Comparison of ENCODE assay signal across 22 cellular contexts in genomic region chr9:6616976-6617375, GRCh38. TPM values are rescaled to one million over a fixed set of nuclear protein-coding genes. Genes with fewer than 3 reads are reported as not detected.
"Had no signal": no experiment of that assay in that cellular context is flagged by ENCODE, and none has a peak within 500 bp of the region (broad histone marks: within the 10 kb centered on the region; RNA-seq: fewer than 3 reads in every experiment).

No MANE protein-coding gene starts in this region.

- H3K4me3 Mint-ChIP-seq: activated B cell treated with CpG ODN at 0.5 μM for 24 hours; activated CD4-positive, alpha-beta T cell treated with anti-CD3 and anti-CD28 coated beads for 36 hours; activated naive CD4-positive, alpha-beta T cell treated with anti-CD3 and anti-CD28 coated beads for 36 hours; activated naive CD8-positive, alpha-beta T cell treated with anti-CD3 and anti-CD28 coated beads, Interleukin-2, amount 10 ng/mL, durations not matched to agents 7 days and 5 days; activated T-cell treated with anti-CD3 and anti-CD28 coated beads, Interleukin-2, amount 50 U/mL, for 72 hours; naive thymus-derived CD4-positive, alpha-beta T cell; neural progenitor cell; type B pancreatic cell had no signal

- DNase-seq: activated B cell treated with CpG ODN at 0.5 μM for 24 hours; activated CD4-positive, alpha-beta T cell treated with anti-CD3 and anti-CD28 coated beads for 36 hours; activated CD4-positive, alpha-beta T cell treated with anti-CD3 and anti-CD28 coated beads, Interleukin-2, amount 50 U/mL, for 4 hours; activated CD8-positive, alpha-beta memory T cell treated with anti-CD3 and anti-CD28 coated beads for 24 hours; activated effector memory CD4-positive, alpha-beta T cell treated with Interleukin-2 at 50 U/mL for 16 hours; activated naive CD4-positive, alpha-beta T cell treated with anti-CD3 and anti-CD28 coated beads for 36 hours; activated naive CD8-positive, alpha-beta T cell treated with anti-CD3 and anti-CD28 coated beads, Interleukin-2, amount 10 ng/mL, durations not matched to agents 7 days and 5 days; activated T-cell treated with anti-CD3 and anti-CD28 coated beads, Interleukin-2, amount 50 U/mL, for 72 hours; amniotic stem cell; kidney; lower lobe of right lung; naive thymus-derived CD4-positive, alpha-beta T cell; spleen; stimulated activated CD4-positive, alpha-beta T cell treated with anti-CD3 and anti-CD28 coated beads, Interleukin-4, amount 100 ng/mL, for 1 hour; stimulated activated naive CD4-positive, alpha-beta T cell; T1000 had no signal

- H3K9me3 ChIP-seq: lower lobe of right lung, spleen, thoracic aorta, vagina had no signal

- H3K27ac Mint-ChIP-seq: activated B cell treated with CpG ODN at 0.5 μM for 24 hours; activated CD4-positive, alpha-beta T cell treated with anti-CD3 and anti-CD28 coated beads for 36 hours; activated naive CD4-positive, alpha-beta T cell treated with anti-CD3 and anti-CD28 coated beads for 36 hours; activated naive CD8-positive, alpha-beta T cell treated with anti-CD3 and anti-CD28 coated beads, Interleukin-2, amount 10 ng/mL, durations not matched to agents 7 days and 5 days; activated T-cell treated with anti-CD3 and anti-CD28 coated beads, Interleukin-2, amount 50 U/mL, for 72 hours; naive thymus-derived CD4-positive, alpha-beta T cell; neural progenitor cell; progenitor cell of endocrine pancreas; type B pancreatic cell had no signal

- H3K27me3 Mint-ChIP-seq: progenitor cell of endocrine pancreas had no signal

- H3K4me1 Mint-ChIP-seq: activated CD4-positive, alpha-beta T cell treated with anti-CD3 and anti-CD28 coated beads for 36 hours; activated naive CD8-positive, alpha-beta T cell treated with anti-CD3 and anti-CD28 coated beads, Interleukin-2, amount 10 ng/mL, durations not matched to agents 7 days and 5 days; naive thymus-derived CD4-positive, alpha-beta T cell had no signal

- H2AFZ ChIP-seq: neural progenitor cell had no signal

- H3K27me3 ChIP-seq: cardiac muscle cell, neural progenitor cell, spleen, vagina had no signal

- H3K27ac ChIP-seq: cardiac muscle cell, lower lobe of right lung, neural progenitor cell, spleen, thoracic aorta, vagina had no signal

- H3K4me3 ChIP-seq: cardiac muscle cell, lower lobe of right lung, neural progenitor cell, spleen, thoracic aorta, vagina had no signal

- H3K4me1 ChIP-seq: lower lobe of right lung, neural progenitor cell, spleen, vagina had no signal

- H3K36me3 Mint-ChIP-seq: activated naive CD8-positive, alpha-beta T cell treated with anti-CD3 and anti-CD28 coated beads, Interleukin-2, amount 10 ng/mL, durations not matched to agents 7 days and 5 days; type B pancreatic cell had no signal

- H3K9me3 Mint-ChIP-seq: activated naive CD4-positive, alpha-beta T cell treated with anti-CD3 and anti-CD28 coated beads for 36 hours; activated naive CD8-positive, alpha-beta T cell treated with anti-CD3 and anti-CD28 coated beads, Interleukin-2, amount 10 ng/mL, durations not matched to agents 7 days and 5 days; type B pancreatic cell had no signal

- H3K36me3 ChIP-seq: cardiac muscle cell, lower lobe of right lung, neural progenitor cell, spleen, thoracic aorta, vagina had no signal

RNA-seq across cellular contexts. Expression of gene GLDC, which starts 28.6 kb away (rescaled TPM):
- total RNA-seq: activated naive CD8-positive, alpha-beta T cell treated with anti-CD3 and anti-CD28 coated beads, Interleukin-2, amount 10 ng/mL, durations not matched to agents 7 days and 5 days had no signal
- polyA plus RNA-seq: naive thymus-derived CD4-positive, alpha-beta T cell had no signal
